ENCODE assay signal across 33 cellular contexts in genomic region chr6:53220605-53221004, GRCh38.
"Had no signal": no experiment of that assay in that cellular context is flagged by ENCODE, and none has a peak within 500 bp of the region (broad histone marks: within the 10 kb centered on the region; RNA-seq: fewer than 3 reads in every experiment).

No MANE protein-coding gene starts in this region.

- H3K4me1 ChIP-seq: body of pancreas had no signal

- H3K4me3 ChIP-seq: body of pancreas, cardiac muscle cell, coronary artery, dorsolateral prefrontal cortex had no signal

- H3K9me3 Mint-ChIP-seq: activated T-cell treated with anti-CD3 and anti-CD28 coated beads, Interleukin-2, amount 50 U/mL, for 4 hours; activated T-helper 17 cell treated with anti-CD3 and anti-CD28 coated beads, Interleukin-2, amount 50 U/mL, for 72 hours; dendritic cell treated with granulocyte-macrophage colony-stimulating factor and Interleukin-4, amounts not matched to agents 40 ng/mL and 50 ng/mL, for 4 days; endodermal cell; WTC11 had no signal

- H3K27ac ChIP-seq: body of pancreas, cardiac muscle cell, coronary artery, dorsolateral prefrontal cortex, VCaP had no signal

- DNase-seq: activated CD4-positive, alpha-beta T cell treated with anti-CD3 and anti-CD28 coated beads for 48 hours; activated CD4-positive, alpha-beta T cell treated with anti-CD3 and anti-CD28 coated beads, Interleukin-2, amount 50 U/mL, for 1 hour; activated CD4-positive, alpha-beta T cell treated with anti-CD3 and anti-CD28 coated beads, Interleukin-2, amount 50 U/mL, for 48 hours; activated CD8-positive, alpha-beta memory T cell treated with anti-CD3 and anti-CD28 coated beads for 24 hours; activated CD8-positive, alpha-beta T cell treated with anti-CD3 and anti-CD28 coated beads for 36 hours; activated effector memory CD4-positive, alpha-beta T cell treated with Interleukin-2 at 50 U/mL for 16 hours; activated gamma-delta T cell treated with Interleukin-2 at 50 U/mL for 16 hours; activated naive CD4-positive, alpha-beta T cell treated with anti-CD3 and anti-CD28 coated beads, Interleukin-2, amount 50 U/mL, for 16 hours; activated naive CD4-positive, alpha-beta T cell treated with Interleukin-2 at 50 U/mL for 16 hours; activated T-cell treated with anti-CD3 and anti-CD28 coated beads, Interleukin-2, amount 50 U/mL, for 4 hours; amniotic stem cell; anterior cingulate cortex; body of pancreas; central memory CD4-positive, alpha-beta T cell; dorsolateral prefrontal cortex; effector memory CD4-positive, alpha-beta T cell; endodermal cell; foreskin fibroblast; head of caudate nucleus; T-helper 1 cell; T-helper 17 cell; T1000 had no signal

- H3K27ac Mint-ChIP-seq: activated CD8-positive, alpha-beta T cell treated with anti-CD3 and anti-CD28 coated beads for 36 hours; activated naive CD8-positive, alpha-beta T cell; activated T-helper 17 cell treated with anti-CD3 and anti-CD28 coated beads, Interleukin-2, amount 50 U/mL, for 72 hours; dendritic cell treated with granulocyte-macrophage colony-stimulating factor and Interleukin-4, amounts not matched to agents 40 ng/mL and 50 ng/mL, for 4 days; endodermal cell; T-helper 17 cell; T-helper 2 cell treated with Interferon-gamma antibody and Interleukin-4, amounts not matched to agents 5 μg/mL and 100 μg/mL, for 36 hours; WTC11 had no signal

- H3K36me3 ChIP-seq: cardiac muscle cell had no signal

- H3K36me3 Mint-ChIP-seq: WTC11 had no signal

- H3K9me3 ChIP-seq: body of pancreas had no signal

- H3K4me1 Mint-ChIP-seq: activated T-helper 17 cell treated with anti-CD3 and anti-CD28 coated beads, Interleukin-2, amount 50 U/mL, for 72 hours; endodermal cell had no signal

- ATAC-seq: activated CD4-positive, CD25-positive, alpha-beta regulatory T cell treated with anti-CD3 and anti-CD28 coated beads, Interleukin-2, amount 50 U/mL, for 24 hours; activated CD8-positive, alpha-beta T cell treated with anti-CD3 and anti-CD28 coated beads for 36 hours; activated T-cell treated with anti-CD3 and anti-CD28 coated beads, Interleukin-2, amount 50 U/mL, for 4 hours; activated T-helper 17 cell treated with anti-CD3 and anti-CD28 coated beads, Interleukin-2, amount 50 U/mL, for 72 hours; body of pancreas; esophagus mucosa; T-helper 17 cell; WTC11 had no signal

- H3K4me3 Mint-ChIP-seq: activated CD8-positive, alpha-beta T cell treated with anti-CD3 and anti-CD28 coated beads for 36 hours; activated naive CD8-positive, alpha-beta T cell; activated T-cell treated with anti-CD3 and anti-CD28 coated beads, Interleukin-2, amount 50 U/mL, for 4 hours; activated T-helper 17 cell treated with anti-CD3 and anti-CD28 coated beads, Interleukin-2, amount 50 U/mL, for 72 hours; dendritic cell treated with granulocyte-macrophage colony-stimulating factor and Interleukin-4, amounts not matched to agents 40 ng/mL and 50 ng/mL, for 4 days; endodermal cell; T-helper 17 cell; T-helper 2 cell treated with Interferon-gamma antibody and Interleukin-4, amounts not matched to agents 5 μg/mL and 100 μg/mL, for 36 hours; WTC11 had no signal

- H3K27me3 ChIP-seq: body of pancreas, cardiac muscle cell, dorsolateral prefrontal cortex had no signal

- H3K27me3 Mint-ChIP-seq: activated CD8-positive, alpha-beta T cell treated with anti-CD3 and anti-CD28 coated beads for 36 hours; activated naive CD8-positive, alpha-beta T cell; activated T-helper 17 cell treated with anti-CD3 and anti-CD28 coated beads, Interleukin-2, amount 50 U/mL, for 72 hours; dendritic cell treated with granulocyte-macrophage colony-stimulating factor and Interleukin-4, amounts not matched to agents 40 ng/mL and 50 ng/mL, for 4 days; T-helper 17 cell had no signal

- FAIRE-seq: frontal cortex had no signal
